In genomic region chr1:64624859-64625258, GRCh38 we compare ENCODE assay signal across 21 cellular contexts.
DNase-seq lines count a peak whose midpoint lies in the region; ATAC-seq and TF ChIP-seq lines count a peak whose summit lies in the region.
"Had no signal": no experiment of that assay in that cellular context is flagged by ENCODE, and none has a peak within 500 bp of the region (broad histone marks: within the 10 kb centered on the region; RNA-seq: fewer than 3 reads in every experiment).

No MANE protein-coding gene starts in this region.

- no peaks in the 10 kb centered on the region for H3K9me3 ChIP-seq in endodermal cell (ENCODE audit: control insufficient read depth, low read length)
- H3K9me3 ChIP-seq: HAP-1, Peyer's patch had no signal

- no peak overlapping the region for H3K9ac ChIP-seq in endodermal cell (ENCODE audit: extremely low read depth, low read length, poor library complexity, severe bottlenecking)

- no peaks in the 10 kb centered on the region for H3K27me3 ChIP-seq in endodermal cell (ENCODE audit: control insufficient read depth, insufficient read depth, low read length, poor library complexity, severe bottlenecking)
- H3K27me3 ChIP-seq in brain microvascular endothelial cell (replicated peaks), result no peaks in the 10 kb centered on the region
- H3K27me3 ChIP-seq: Peyer's patch had no signal

- no peaks in the 10 kb centered on the region for H3K4me1 ChIP-seq in endodermal cell (ENCODE audit: control insufficient read depth, insufficient read depth, low read length)

- ATAC-seq in HG03469 (IDR thresholded peaks at IDR 0.05; ENCODE audit: unreplicated experiment), result no peak
- ATAC-seq: GM12878 had no signal

- H3K4me3 ChIP-seq in endodermal cell (ENCODE audit: low read length) (no peak overlapping the region), brain microvascular endothelial cell (ENCODE audit: low read depth, low read length) (no peak overlapping the region)
- H3K4me3 ChIP-seq: GM12878, HAP-1, Peyer's patch had no signal

- H3K36me3 ChIP-seq in endodermal cell (ENCODE audit: control insufficient read depth, insufficient read depth, low read length), result peaks cover 13% of the 10 kb centered on the region
- H3K36me3 ChIP-seq in brain microvascular endothelial cell (replicated peaks), result no peaks in the 10 kb centered on the region
- H3K36me3 ChIP-seq: HAP-1, Peyer's patch had no signal

- H3K36me3 Mint-ChIP-seq in endodermal cell (ENCODE audit: low read depth) (peaks cover 4% of the 10 kb centered on the region), nephron (ENCODE audit: low read depth) (peaks cover 17% of the 10 kb centered on the region)
- H3K36me3 Mint-ChIP-seq: IgD-negative memory B cell had no signal

- H3K27ac ChIP-seq in endodermal cell (ENCODE audit: low read depth, low read length) (peak overlapping the region; percentile 84), brain microvascular endothelial cell (no peak overlapping the region)
- H3K27ac ChIP-seq: Peyer's patch had no signal

- DNase-seq in NCI-H1092 treated with DMSO at 0.1 percent for 48 hours (lab: John Stamatoyannopoulos, UW) (peak; percentile 9), NCI-H1092 (lab: John Stamatoyannopoulos, UW) (no peak), NCI-H69 (lab: John Stamatoyannopoulos, UW) (peak; percentile 45), endodermal cell (no peak), COLO668 (lab: John Stamatoyannopoulos, UW; ENCODE audit: unreplicated experiment) (no peak), brain microvascular endothelial cell (no peak)
- DNase-seq: 8988T, C1 segment of cervical spinal cord, COR-L47, DMS79, NCI-H1436, NCI-H2107, NCI-H774, Peyer's patch, SHP77 treated with DMSO at 0.1 percent for 48 hours, SW 1271 had no signal

- no peak overlapping the region for H3K27ac Mint-ChIP-seq in endodermal cell
- peak overlapping the region; percentile 8 to 71 (median 36) for H3K27ac Mint-ChIP-seq in nephron
- H3K27ac Mint-ChIP-seq: IgD-negative memory B cell had no signal

- no peaks in the 10 kb centered on the region for H3K9me3 Mint-ChIP-seq in endodermal cell
- no peaks in the 10 kb centered on the region for H3K9me3 Mint-ChIP-seq in nephron
- H3K9me3 Mint-ChIP-seq: IgD-negative memory B cell had no signal

- H3K4me1 Mint-ChIP-seq in endodermal cell (peaks cover 5% of the 10 kb centered on the region), nephron (peaks cover 41% of the 10 kb centered on the region)
- H3K4me1 Mint-ChIP-seq: IgD-negative memory B cell had no signal

- in situ Hi-C loops in brain microvascular endothelial cell (cut with HindIII; ENCODE audit: low pct_ligation_motif_present, low sequenced_read_pairs), result no loop called here

- no peak for TF ChIP-seq CTCF in endodermal cell (conservative IDR thresholded peaks at IDR 0.05)
- TF ChIP-seq CTCF in nephron (IDR thresholded peaks at IDR 0.05; ENCODE audit: unreplicated experiment in 3 of 3), result no peak
- TF ChIP-seq CTCF in brain microvascular endothelial cell (IDR thresholded peaks at IDR 0.05; ENCODE audit: low read depth, low read length, missing control alignments), result no peak

- H3K27me3 Mint-ChIP-seq in endodermal cell (ENCODE audit: insufficient read depth) (no peaks in the 10 kb centered on the region), nephron (ENCODE audit: low read depth) (no peaks in the 10 kb centered on the region)
- H3K27me3 Mint-ChIP-seq: IgD-negative memory B cell had no signal

- WGBS in endodermal cell (ENCODE audit: insufficient coverage in 1 of 2, insufficient read length in 1 of 2), 2 experiments, result 97 to 100% methylated on average over 1 to 2 of the region's 2 CpGs

- H3K4me3 Mint-ChIP-seq in endodermal cell (no peak overlapping the region), nephron (no peak overlapping the region)
- H3K4me3 Mint-ChIP-seq: IgD-negative memory B cell had no signal

Comparison
In these comparisons a context has a peak if more than half of its experiments do, and no peak if none do; other contexts are left out.
1. DNase-seq: peak in NCI-H1092 treated with DMSO at 0.1 percent for 48 hours (single experiment) and NCI-H69 (single experiment); none in NCI-H1092 (single experiment), endodermal cell (single experiment), COLO668 (single experiment) and brain microvascular endothelial cell (single experiment).